24 cellular contexts compared by ENCODE assay signal in genomic region chr15:85334241-85334640, GRCh38.
"Had no signal": no experiment of that assay in that cellular context is flagged by ENCODE, and none has a peak within 500 bp of the region (broad histone marks: within the 10 kb centered on the region; RNA-seq: fewer than 3 reads in every experiment).

No MANE protein-coding gene starts in this region.

- H3K4me3 Mint-ChIP-seq: activated T-cell treated with anti-CD3 and anti-CD28 coated beads, Interleukin-2, amount 50 U/mL, for 24 hours; activated T-helper 17 cell treated with anti-CD3 and anti-CD28 coated beads, Interleukin-2, amount 50 U/mL, for 72 hours; nephron progenitor cell; stimulated activated effector memory CD8-positive, alpha-beta T cell treated with anti-CD3 and anti-CD28 coated beads, Interleukin-12 subunit alpha, Interleukin-12 subunit beta, amount 100 ng/mL, for 72 hours; type B pancreatic cell had no signal

- H3K36me3 ChIP-seq: brain microvascular endothelial cell, right lobe of liver had no signal

- H3K27ac ChIP-seq: parathyroid adenoma, right lobe of liver, skin epidermis had no signal

- H3K9me3 ChIP-seq: right lobe of liver, SK-N-SH had no signal

- H3K9ac ChIP-seq: parathyroid adenoma, SK-N-SH had no signal

- FAIRE-seq: endothelial cell of umbilical vein, frontal cortex, kidney, TTC549 had no signal

- H3K79me2 ChIP-seq: parathyroid adenoma had no signal

- DNase-seq: activated CD4-positive, alpha-beta T cell treated with anti-CD3 and anti-CD28 coated beads for 1 hour; activated CD8-positive, alpha-beta memory T cell treated with anti-CD3 and anti-CD28 coated beads, Interleukin-2, amount 50 U/mL, for 4 hours; activated T-cell treated with anti-CD3 and anti-CD28 coated beads, Interleukin-2, amount 50 U/mL, for 24 hours; aorta; caudate nucleus; dermis blood vessel endothelial cell; effector memory CD4-positive, alpha-beta T cell; kidney; nephron progenitor cell; right lobe of liver; SK-N-SH; stimulated activated CD4-positive, alpha-beta T cell treated with anti-CD3 and anti-CD28 coated beads, Interleukin-2, amount 100 ng/mL, for 24 hours had no signal

- H3K27ac Mint-ChIP-seq: activated naive CD4-positive, alpha-beta T cell treated with anti-CD3 and anti-CD28 coated beads, Interleukin-2, amount 50 U/mL, for 72 hours; activated T-cell treated with anti-CD3 and anti-CD28 coated beads, Interleukin-2, amount 50 U/mL, for 24 hours; activated T-helper 17 cell treated with anti-CD3 and anti-CD28 coated beads, Interleukin-2, amount 50 U/mL, for 72 hours; nephron progenitor cell; stimulated activated effector memory CD8-positive, alpha-beta T cell treated with anti-CD3 and anti-CD28 coated beads, Interleukin-12 subunit alpha, Interleukin-12 subunit beta, amount 100 ng/mL, for 72 hours; type B pancreatic cell had no signal

- H3K27me3 ChIP-seq: brain microvascular endothelial cell, right lobe of liver had no signal

- H3K9me3 Mint-ChIP-seq: activated T-cell treated with anti-CD3 and anti-CD28 coated beads, Interleukin-2, amount 50 U/mL, for 24 hours; activated T-helper 17 cell treated with anti-CD3 and anti-CD28 coated beads, Interleukin-2, amount 50 U/mL, for 72 hours; stimulated activated effector memory CD8-positive, alpha-beta T cell treated with anti-CD3 and anti-CD28 coated beads, Interleukin-12 subunit alpha, Interleukin-12 subunit beta, amount 100 ng/mL, for 72 hours; type B pancreatic cell had no signal

- H3K4me3 ChIP-seq: right lobe of liver, skin epidermis had no signal

- H3K4me1 ChIP-seq: parathyroid adenoma had no signal

- H3K27me3 Mint-ChIP-seq: activated T-cell treated with anti-CD3 and anti-CD28 coated beads, Interleukin-2, amount 50 U/mL, for 24 hours; activated T-helper 17 cell treated with anti-CD3 and anti-CD28 coated beads, Interleukin-2, amount 50 U/mL, for 72 hours had no signal

- ATAC-seq: activated naive CD4-positive, alpha-beta T cell treated with anti-CD3 and anti-CD28 coated beads, Interleukin-2, amount 50 U/mL, for 72 hours; activated T-helper 17 cell treated with anti-CD3 and anti-CD28 coated beads, Interleukin-2, amount 50 U/mL, for 72 hours; esophagus mucosa; left lobe of liver; right lobe of liver; stimulated activated effector memory CD8-positive, alpha-beta T cell treated with anti-CD3 and anti-CD28 coated beads, Interleukin-12 subunit alpha, Interleukin-12 subunit beta, amount 100 ng/mL, for 72 hours had no signal

- H3K4me2 ChIP-seq: SK-N-SH had no signal

- H2AFZ ChIP-seq: parathyroid adenoma had no signal

- H3K36me3 Mint-ChIP-seq: type B pancreatic cell had no signal

- H3K9me2 ChIP-seq: SK-N-SH had no signal
